ENCODE assay signal across 14 cellular contexts in genomic region chr2:218873359-218874194, GRCh38. TPM values are rescaled to one million over a fixed set of nuclear protein-coding genes. Genes with fewer than 3 reads are reported as not detected.
A peak's percentile ranks its signal among the peaks of the same experiment; 100 is the strongest.
DNase-seq lines count a peak whose midpoint lies in the region; TF ChIP-seq lines count a peak whose summit lies in the region.
"Had no signal": no experiment of that assay in that cellular context is flagged by ENCODE, and none has a peak within 500 bp of the region (broad histone marks: within the 10 kb centered on the region; RNA-seq: fewer than 3 reads in every experiment).

No MANE protein-coding gene starts in this region.

- no peak overlapping the region for H3K9ac ChIP-seq in HUES6 (ENCODE audit: low read length)
- no peak overlapping the region for H3K9ac ChIP-seq in neural progenitor cell

- no peak overlapping the region for H3K27ac ChIP-seq in HUES6 (ENCODE audit: low read depth, low read length)
- no peak overlapping the region for H3K27ac ChIP-seq in coronary artery
- no peak overlapping the region for H3K27ac ChIP-seq in neural progenitor cell
- H3K27ac ChIP-seq: C4-2B, colonic mucosa, right lobe of liver had no signal

- no peak overlapping the region for H3K4me3 Mint-ChIP-seq in neural progenitor cell

- peak overlapping the region; percentile 26 for H2AFZ ChIP-seq in neural progenitor cell (replicated peaks)

- peaks cover 7% of the 10 kb centered on the region for H3F3A ChIP-seq in neural progenitor cell (ENCODE audit: low read depth)

- peaks cover 58% of the 10 kb centered on the region for H4K20me1 ChIP-seq in neural progenitor cell (ENCODE audit: low read depth)

- H3K36me3 ChIP-seq in GM06990 (ENCODE audit: control insufficient read depth, insufficient read depth, low read length) (no peaks in the 10 kb centered on the region), HUES6 (ENCODE audit: control insufficient read depth, insufficient read depth, low read length) (no peaks in the 10 kb centered on the region), neural progenitor cell (no peaks in the 10 kb centered on the region)
- H3K36me3 ChIP-seq: colonic mucosa, right lobe of liver had no signal

- H3K27me3 ChIP-seq in GM06990 (replicated peaks; ENCODE audit: control insufficient read depth, insufficient read depth, low read length) (no peaks in the 10 kb centered on the region; the same call in none of the 2 replicates), HUES6 (ENCODE audit: control insufficient read depth, insufficient read depth, low read length) (peaks cover 100% of the 10 kb centered on the region), neural progenitor cell (peaks cover 100% of the 10 kb centered on the region)

- H3K9me3 Mint-ChIP-seq in neural progenitor cell = peaks cover 4% of the 10 kb centered on the region

- peak overlapping the region; percentile 71 for H3K4me2 ChIP-seq in neural progenitor cell

- peaks cover 7% of the 10 kb centered on the region for H3K4me1 Mint-ChIP-seq in neural progenitor cell

- TF ChIP-seq CTCF in GM06990 (IDR thresholded peaks at IDR 0.05; ENCODE audit: insufficient read depth, low read length, poor library complexity, severe bottlenecking) (no peak), coronary artery (IDR thresholded peaks at IDR 0.05) (no peak), neural progenitor cell (IDR thresholded peaks at IDR 0.05) (no peak)

- no peaks in the 10 kb centered on the region for H3K9me3 ChIP-seq in HUES6 (ENCODE audit: control insufficient read depth, insufficient read depth, low read depth, low read length)
- no peaks in the 10 kb centered on the region for H3K9me3 ChIP-seq in neural progenitor cell (ENCODE audit: low read depth)
- H3K9me3 ChIP-seq: colonic mucosa, right lobe of liver had no signal

- no peaks in the 10 kb centered on the region for H3K79me2 ChIP-seq in neural progenitor cell (ENCODE audit: low read depth)

- peaks cover 80% of the 10 kb centered on the region for H3K27me3 Mint-ChIP-seq in neural progenitor cell (ENCODE audit: insufficient read depth, low read depth)

- H3K4me3 ChIP-seq in GM06990 (replicated peaks; ENCODE audit: low read depth, low read length) (peak overlapping the region; percentile 8), HUES6 (ENCODE audit: low read depth, low read length) (peak overlapping the region; percentile 35), coronary artery (peak overlapping the region; percentile 38), neural progenitor cell (peak overlapping the region; percentile 30)
- H3K4me3 ChIP-seq: colonic mucosa, right lobe of liver had no signal

- DNase-seq in GM06990 (ENCODE audit: extremely low read depth, insufficient read length) (no peak), coronary artery (ENCODE audit: low spot score) (no peak), neural progenitor cell (ENCODE audit: low spot score) (peak; percentile 64), HUDEP-2 (lab: John Stamatoyannopoulos, UW; ENCODE audit: unreplicated experiment in 76 of 76) (no peak), LoVo (ENCODE audit: low spot score) (no peak), GF-D8 (lab: John Stamatoyannopoulos, UW) (no peak)
- DNase-seq: amygdala, colonic mucosa, NCI-H446 treated with DMSO at 0.1 percent for 48 hours, right lobe of liver had no signal

- peaks cover 23% of the 10 kb centered on the region for H3K4me1 ChIP-seq in HUES6 (ENCODE audit: control insufficient read depth, insufficient read depth, low read length)
- peaks cover 22% of the 10 kb centered on the region for H3K4me1 ChIP-seq in neural progenitor cell
- H3K4me1 ChIP-seq: colonic mucosa had no signal

- H3K27ac Mint-ChIP-seq in neural progenitor cell = no peak overlapping the region

- no peaks in the 10 kb centered on the region for H3K36me3 Mint-ChIP-seq in neural progenitor cell

RNA-seq across cellular contexts. Expression of gene WNT10A, which starts 7.1 kb away (rescaled TPM):
- not detected in 2 replicates for total RNA-seq in neural progenitor cell (ENCODE audit: low replicate concordance)
- total RNA-seq: subcutaneous adipose tissue had no signal

RNA-seq across cellular contexts. Expression of gene WNT6, which starts 14.0 kb away (rescaled TPM):
- total RNA-seq in neural progenitor cell (ENCODE audit: low replicate concordance) = not detected in 2 replicates
- total RNA-seq: T-helper 2 cell treated with Interferon-gamma antibody and Interleukin-4, amounts not matched to agents 100 ng/mL and 5 ng/mL, for 36 hours had no signal

RNA-seq across cellular contexts. Expression of gene PRKAG3, which starts 42.0 kb away (rescaled TPM):
- not detected in 2 replicates for total RNA-seq in neural progenitor cell (ENCODE audit: low replicate concordance)
- total RNA-seq: colonic mucosa; right lobe of liver; subcutaneous adipose tissue; T-helper 2 cell treated with Interferon-gamma antibody and Interleukin-4, amounts not matched to agents 100 ng/mL and 5 ng/mL, for 36 hours had no signal
